ENCODE assay signal across 9 cellular contexts in genomic region chr3:25428003-25428861, GRCh38. TPM values are rescaled to one million over a fixed set of nuclear protein-coding genes. Genes with fewer than 3 reads are reported as not detected.
DNase-seq lines count a peak whose midpoint lies in the region; ATAC-seq and TF ChIP-seq lines count a peak whose summit lies in the region.
"Had no signal": no experiment of that assay in that cellular context is flagged by ENCODE, and none has a peak within 500 bp of the region (broad histone marks: within the 10 kb centered on the region; RNA-seq: fewer than 3 reads in every experiment).

TSS of gene RARB (plus strand) at chr3:25428263. CDS start at chr3:25428732, 469 bp downstream.

- no peak for TF ChIP-seq CTCF in OCI-LY7 (conservative IDR thresholded peaks at IDR 0.05; ENCODE audit: low read length)

- intact Hi-C loops in head of caudate nucleus (cut with DNase I) (no loop called here), OCI-LY7 (cut with micrococcal nuclease; ENCODE audit: unreplicated experiment) (no loop called here)

- no peak within 1 kb of the TSS for H3K27ac ChIP-seq in OCI-LY7 (ENCODE audit: low read depth, low read length, poor library complexity, severe bottlenecking)
- H3K27ac ChIP-seq: C4-2B had no signal

- peak; percentile 10 for DNase-seq in NCI-H1105 treated with DMSO at 0.1 percent for 48 hours (lab: John Stamatoyannopoulos, UW)
- DNase-seq in NCI-H1105 (lab: John Stamatoyannopoulos, UW) = no peak
- DNase-seq in M059J (ENCODE audit: low read depth) = peak; percentile 96
- no peak for DNase-seq in activated naive CD8-positive, alpha-beta T cell treated with anti-CD3 and anti-CD28 coated beads, Interleukin-2, amount 10 ng/mL, durations not matched to agents 7 days and 5 days
- peak; percentile 52 to 94 (median 80) for DNase-seq in head of caudate nucleus
- DNase-seq in non-pigmented ciliary epithelial cell (ENCODE audit: low read depth) = peak; percentile 96
- DNase-seq in OCI-LY7 (ENCODE audit: low spot score) = no peak
- DNase-seq in OCI-M2 (lab: John Stamatoyannopoulos, UW; ENCODE audit: unreplicated experiment) = no peak

- no peaks in the 10 kb centered on the region for H3K36me3 ChIP-seq in OCI-LY7 (ENCODE audit: insufficient read depth, low read length)

- no peaks in the 10 kb centered on the region for H3K79me2 ChIP-seq in OCI-LY7 (ENCODE audit: insufficient read depth, low read depth, low read length)

- POLR2A ChIA-PET in activated naive CD8-positive, alpha-beta T cell treated with anti-CD3 and anti-CD28 coated beads, Interleukin-2, amount 10 ng/mL, durations not matched to agents 7 days and 5 days (lab: Charles Lee) = no interaction called here
- POLR2A ChIA-PET in OCI-LY7 (lab: Charles Lee) = no interaction called here

- peaks cover 57% of the 10 kb centered on the region for H3K27me3 Mint-ChIP-seq in activated naive CD8-positive, alpha-beta T cell treated with anti-CD3 and anti-CD28 coated beads, Interleukin-2, amount 10 ng/mL, durations not matched to agents 7 days and 5 days

- BruUV-seq in OCI-LY7 (replicated peaks; lab: Mats Ljungman, UMichigan) = no TSS peak

- H3K4me1 Mint-ChIP-seq in activated naive CD8-positive, alpha-beta T cell treated with anti-CD3 and anti-CD28 coated beads, Interleukin-2, amount 10 ng/mL, durations not matched to agents 7 days and 5 days = peaks cover 6% of the 10 kb centered on the region

- ATAC-seq in activated naive CD8-positive, alpha-beta T cell treated with anti-CD3 and anti-CD28 coated beads, Interleukin-2, amount 10 ng/mL, durations not matched to agents 7 days and 5 days (ENCODE audit: low read depth) = no peak

- no peaks in the 10 kb centered on the region for H3K9me2 ChIP-seq in OCI-LY7 (ENCODE audit: insufficient read depth, low read length)

- no peak within 1 kb of the TSS for H3K4me3 ChIP-seq in OCI-LY7 (ENCODE audit: low read depth, low read length, poor library complexity, severe bottlenecking)

- no peak within 1 kb of the TSS for H2AFZ ChIP-seq in OCI-LY7 (ENCODE audit: low read length)

- no peaks in the 10 kb centered on the region for H3K9me3 ChIP-seq in OCI-LY7 (ENCODE audit: low read length)

- no peaks in the 10 kb centered on the region for H3K9me3 Mint-ChIP-seq in activated naive CD8-positive, alpha-beta T cell treated with anti-CD3 and anti-CD28 coated beads, Interleukin-2, amount 10 ng/mL, durations not matched to agents 7 days and 5 days

- H3K4me1 ChIP-seq in OCI-LY7 (ENCODE audit: insufficient read depth, low read length, poor library complexity, severe bottlenecking) = no peaks in the 10 kb centered on the region

- H3K4me2 ChIP-seq in OCI-LY7 (ENCODE audit: low read length) = no peak within 1 kb of the TSS

- CTCF ChIA-PET in OCI-LY7 (lab: Charles Lee; ENCODE audit: unreplicated experiment) = no interaction called here

- H3K27ac Mint-ChIP-seq in activated naive CD8-positive, alpha-beta T cell treated with anti-CD3 and anti-CD28 coated beads, Interleukin-2, amount 10 ng/mL, durations not matched to agents 7 days and 5 days = no peak within 1 kb of the TSS

- H3K4me3 Mint-ChIP-seq in activated naive CD8-positive, alpha-beta T cell treated with anti-CD3 and anti-CD28 coated beads, Interleukin-2, amount 10 ng/mL, durations not matched to agents 7 days and 5 days = peak within 1 kb of the TSS; percentile 52

- no peaks in the 10 kb centered on the region for H3K36me3 Mint-ChIP-seq in activated naive CD8-positive, alpha-beta T cell treated with anti-CD3 and anti-CD28 coated beads, Interleukin-2, amount 10 ng/mL, durations not matched to agents 7 days and 5 days

- no peaks in the 10 kb centered on the region for H4K20me1 ChIP-seq in OCI-LY7 (ENCODE audit: insufficient read depth, low read length)

RNA-seq across cellular contexts. Expression of gene RARB, which starts in this region (rescaled TPM):
- total RNA-seq in M059J (2014; rRNA removed; shearing (Covaris generic)) = 37.1 and 40.2 TPM in 2 replicates
- total RNA-seq in activated naive CD8-positive, alpha-beta T cell treated with anti-CD3 and anti-CD28 coated beads, Interleukin-2, amount 10 ng/mL, durations not matched to agents 7 days and 5 days = not detected
- total RNA-seq in OCI-LY7 (2014; rRNA removed; shearing (Covaris generic)) = not detected in 2 replicates
- total RNA-seq in OCI-LY7 (2022) = not detected in 2 replicates

Comparison
In these comparisons a context has a peak if more than half of its experiments do, and no peak if none do; other contexts are left out.
1. RNA of gene RARB (total RNA-seq): 37.1 to 40.2 TPM in M059J; not detected in activated naive CD8-positive, alpha-beta T cell treated with anti-CD3 and anti-CD28 coated beads, Interleukin-2, amount 10 ng/mL, durations not matched to agents 7 days and 5 days and not detected in OCI-LY7; every median in the first group is over 10 times any median in the second.
2. DNase-seq: peak in NCI-H1105 treated with DMSO at 0.1 percent for 48 hours (single experiment), M059J (single experiment), head of caudate nucleus (42 of 42) and non-pigmented ciliary epithelial cell (single experiment); none in NCI-H1105 (single experiment), activated naive CD8-positive, alpha-beta T cell treated with anti-CD3 and anti-CD28 coated beads, Interleukin-2, amount 10 ng/mL, durations not matched to agents 7 days and 5 days (single experiment), OCI-LY7 (single experiment) and OCI-M2 (single experiment).